Comparison of ENCODE assay signal across 8 cellular contexts in the genomic region with DNA sequence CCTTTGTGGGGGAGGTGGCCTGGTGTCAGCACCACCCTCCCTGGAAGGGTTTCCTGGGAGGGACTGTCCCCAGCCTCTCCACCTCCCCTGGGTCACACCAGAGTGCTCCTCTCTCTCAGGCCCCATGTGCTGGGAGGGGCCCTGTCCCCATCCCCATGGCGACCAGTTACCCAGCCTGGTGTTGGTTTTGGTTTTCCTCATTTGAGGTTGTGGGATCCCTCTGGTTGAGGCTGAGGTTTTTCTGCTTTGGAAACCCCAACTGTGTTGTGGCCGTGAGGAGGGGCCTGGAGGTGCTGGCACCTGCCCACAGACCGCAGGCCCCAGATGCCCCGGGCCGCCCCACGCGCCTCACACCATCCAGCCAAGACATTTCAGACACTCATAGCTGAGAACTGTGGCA.
DNase-seq lines count a peak whose midpoint lies in the region; ATAC-seq and TF ChIP-seq lines count a peak whose summit lies in the region.

No MANE protein-coding gene starts in this region.

- peaks cover 92% of the 10 kb centered on the region for H4K20me1 ChIP-seq in DND-41 (ENCODE audit: insufficient read depth, low read length)

- H2AFZ ChIP-seq in DND-41 (ENCODE audit: low read depth, low read length), result no peak overlapping the region

- H3K9me3 ChIP-seq in DND-41 (ENCODE audit: insufficient read depth, low read length, severe bottlenecking), result no peaks in the 10 kb centered on the region

- intact Hi-C loops in dorsolateral prefrontal cortex (cut with DNase I), result no loop called here

- TF ChIP-seq CTCF in DND-41 (IDR thresholded peaks at IDR 0.05; ENCODE audit: borderline replicate concordance, extremely low read depth, low read length, poor library complexity, severe bottlenecking) (no peak), dorsolateral prefrontal cortex (IDR thresholded peaks at IDR 0.05 in 54 of 56, conservative IDR thresholded peaks at IDR 0.05 in 2 of 56; ENCODE audit: low read depth in 1 of 56, partially characterized antibody in 56 of 56) (no peak)

- H3K4me1 ChIP-seq in DND-41 (ENCODE audit: insufficient read depth, low read length), result peaks cover 14% of the 10 kb centered on the region

- H3K36me3 ChIP-seq in DND-41 (ENCODE audit: insufficient read depth, low read length), result no peaks in the 10 kb centered on the region

- no peak overlapping the region for H3K27ac ChIP-seq in DND-41 (ENCODE audit: low read length)
- no peak overlapping the region for H3K27ac ChIP-seq in dorsolateral prefrontal cortex

- H3K4me1 Mint-ChIP-seq in activated T-cell treated with anti-CD3 and anti-CD28 coated beads, Interleukin-2, amount 50 U/mL, for 72 hours (ENCODE audit: low read depth), result peaks cover 83% of the 10 kb centered on the region

- no peak overlapping the region for H3K9ac ChIP-seq in DND-41 (ENCODE audit: low read depth, low read length)

- H3K4me3 ChIP-seq in DND-41 (ENCODE audit: low read depth in 1 of 2, low read length in 2 of 2), result no peak overlapping the region
- no peak overlapping the region for H3K4me3 ChIP-seq in dorsolateral prefrontal cortex

- H3K4me3 Mint-ChIP-seq in activated T-cell treated with anti-CD3 and anti-CD28 coated beads, Interleukin-2, amount 50 U/mL, for 72 hours, result peak overlapping the region; percentile 23 to 85

- peak overlapping the region; percentile 90 for H3K27ac Mint-ChIP-seq in activated T-cell treated with anti-CD3 and anti-CD28 coated beads, Interleukin-2, amount 50 U/mL, for 72 hours

- peaks cover 0 to 6% of the 10 kb centered on the region in 2 donors for H3K36me3 Mint-ChIP-seq in activated T-cell treated with anti-CD3 and anti-CD28 coated beads, Interleukin-2, amount 50 U/mL, for 72 hours (ENCODE audit: insufficient read depth in 2 of 2)

- peaks cover 4 to 7% of the 10 kb centered on the region in 2 donors for H3K9me3 Mint-ChIP-seq in activated T-cell treated with anti-CD3 and anti-CD28 coated beads, Interleukin-2, amount 50 U/mL, for 72 hours

- ATAC-seq in DND-41 (ENCODE audit: insufficient read depth, low read depth) (peak; percentile 82), GM19468 (IDR thresholded peaks at IDR 0.05; ENCODE audit: extremely low read depth, unreplicated experiment) (peak; percentile 25), HG03558 (IDR thresholded peaks at IDR 0.05; ENCODE audit: extremely low read depth, unreplicated experiment) (peak; percentile 47)
- ATAC-seq in activated T-cell treated with anti-CD3 and anti-CD28 coated beads, Interleukin-2, amount 50 U/mL, for 72 hours (replicated peaks in 1 of 2), result peak; percentile 50 to 61

- H3K27me3 ChIP-seq in DND-41 (ENCODE audit: insufficient read depth, low read length, poor library complexity), result peaks cover 6% of the 10 kb centered on the region
- H3K27me3 ChIP-seq in dorsolateral prefrontal cortex, result no peaks in the 10 kb centered on the region

- H3K27me3 Mint-ChIP-seq in activated T-cell treated with anti-CD3 and anti-CD28 coated beads, Interleukin-2, amount 50 U/mL, for 72 hours (ENCODE audit: low read depth), result peaks cover 18% of the 10 kb centered on the region

- H3K79me2 ChIP-seq in DND-41 (ENCODE audit: insufficient read depth, low read length), result no peaks in the 10 kb centered on the region; the same call in none of the 2 replicates

- peak; percentile 78 for DNase-seq in DND-41
- DNase-seq in activated T-cell treated with anti-CD3 and anti-CD28 coated beads, Interleukin-2, amount 50 U/mL, for 72 hours, result peak; percentile 83 to 89
- DNase-seq in stimulated activated CD8-positive, alpha-beta memory T cell treated with anti-CD3 and anti-CD28 coated beads, Interleukin-2, amount 100 ng/mL, for 48 hours (ENCODE audit: low read depth in 2 of 2), result peak; percentile 63 to 68
- no peak for DNase-seq in NCI-H1930 (lab: John Stamatoyannopoulos, UW)
- DNase-seq in GM03348 (ENCODE audit: low spot score), result no peak
- DNase-seq in dorsolateral prefrontal cortex, result no peak

- H3K4me2 ChIP-seq in DND-41 (ENCODE audit: insufficient read depth, low read length), result no peak overlapping the region

Comparison
In these comparisons a context has a peak if more than half of its experiments do, and no peak if none do; other contexts are left out.
1. ATAC-seq: peak in every context shown above with its lines; median percentile 82 in DND-41; 56 in activated T-cell treated with anti-CD3 and anti-CD28 coated beads, Interleukin-2, amount 50 U/mL, for 72 hours; 47 in HG03558; 25 in GM19468.
2. DNase-seq: peak in DND-41 (single experiment), activated T-cell treated with anti-CD3 and anti-CD28 coated beads, Interleukin-2, amount 50 U/mL, for 72 hours (2 of 2) and stimulated activated CD8-positive, alpha-beta memory T cell treated with anti-CD3 and anti-CD28 coated beads, Interleukin-2, amount 100 ng/mL, for 48 hours (2 of 2); none in NCI-H1930 (0 of 2), GM03348 (single experiment) and dorsolateral prefrontal cortex (0 of 10).